Comparison of ENCODE assay signal across 8 cellular contexts in genomic region chr3:33278106-33278672, GRCh38. TPM values are rescaled to one million over a fixed set of nuclear protein-coding genes. Genes with fewer than 3 reads are reported as not detected.
DNase-seq lines count a peak whose midpoint lies in the region; ATAC-seq and TF ChIP-seq lines count a peak whose summit lies in the region.

No MANE protein-coding gene starts in this region.

- H2AFZ ChIP-seq in MM.1S (ENCODE audit: low read length), result peak overlapping the region; percentile 69

- H3K27ac ChIP-seq in MM.1S (ENCODE audit: low read length), result no peak overlapping the region
- H3K27ac ChIP-seq in muscle layer of duodenum (ENCODE audit: low read length), result no peak overlapping the region

- H3K4me1 ChIP-seq in MM.1S (ENCODE audit: low read length) (0 out of 2 replicates have a peak, but pooled peaks cover 7% of the 10 kb centered on the region), muscle layer of duodenum (ENCODE audit: control insufficient read depth in 1 of 2, insufficient read depth in 2 of 2, low read length in 2 of 2) (peaks cover 0 to 5% of the 10 kb centered on the region in 2 donors)

- H3K27me3 ChIP-seq in MM.1S (replicated peaks; ENCODE audit: insufficient read depth, low read length) (no peaks in the 10 kb centered on the region), muscle layer of duodenum (ENCODE audit: low read depth, low read length) (no peaks in the 10 kb centered on the region)

- H3K9me3 ChIP-seq in MM.1S (replicated peaks; ENCODE audit: insufficient read depth, low read length), result no peaks in the 10 kb centered on the region
- no peaks in the 10 kb centered on the region for H3K9me3 ChIP-seq in muscle layer of duodenum (ENCODE audit: control insufficient read depth in 1 of 2, low read length in 2 of 2)

- H3K79me2 ChIP-seq in MM.1S (ENCODE audit: low read length), result no peaks in the 10 kb centered on the region

- H3K9ac ChIP-seq in MM.1S (ENCODE audit: low read length), result peak overlapping the region; percentile 41; the same call in 1 of the 2 replicates

- peak overlapping the region; percentile 60 for H3K4me3 ChIP-seq in MM.1S (ENCODE audit: low read length)
- H3K4me3 ChIP-seq in choroid plexus epithelial cell (ENCODE audit: low read depth, low read length), result peak overlapping the region; percentile 84
- peak overlapping the region; percentile 71 to 80 for H3K4me3 ChIP-seq in muscle layer of duodenum (ENCODE audit: low read depth in 1 of 2, low read length in 2 of 2)

- no peaks in the 10 kb centered on the region for H3K36me3 ChIP-seq in MM.1S (replicated peaks; ENCODE audit: insufficient read depth, low read length)
- no peaks in the 10 kb centered on the region for H3K36me3 ChIP-seq in muscle layer of duodenum (ENCODE audit: control insufficient read depth in 1 of 2, insufficient read depth in 2 of 2, low read length in 2 of 2)

- peak overlapping the region; percentile 74 for H3K4me2 ChIP-seq in MM.1S (ENCODE audit: low read depth, low read length)

- no peaks in the 10 kb centered on the region for H3F3A ChIP-seq in MM.1S (ENCODE audit: insufficient read depth, low read length)

- DNase-seq in AG08396 (ENCODE audit: low spot score) (peak; percentile 14), MM.1S (no peak), choroid plexus epithelial cell (ENCODE audit: low read depth) (no peak), cerebellum (ENCODE audit: low spot score) (no peak), DMS114 treated with DMSO at 0.1 percent for 48 hours (lab: John Stamatoyannopoulos, UW; ENCODE audit: unreplicated experiment) (no peak)
- DNase-seq in activated CD4-positive, CD25-positive, alpha-beta regulatory T cell (lab: John Stamatoyannopoulos, UW), result no peak

- ATAC-seq in GM21381 (IDR thresholded peaks at IDR 0.05; ENCODE audit: unreplicated experiment), result no peak

- TF ChIP-seq CTCF in MM.1S (IDR thresholded peaks at IDR 0.05; ENCODE audit: low read length), result no peak
- TF ChIP-seq CTCF in choroid plexus epithelial cell (conservative IDR thresholded peaks at IDR 0.05; ENCODE audit: low read depth, low read length), result no peak

- H4K20me1 ChIP-seq in MM.1S (ENCODE audit: insufficient read depth, low read length), result no peaks in the 10 kb centered on the region

- H3K9me2 ChIP-seq in MM.1S (replicated peaks; ENCODE audit: insufficient read depth, low read length), result no peaks in the 10 kb centered on the region

RNA-seq across cellular contexts. Expression of gene FBXL2, which starts 0.9 kb away (rescaled TPM):
- 62.3 TPM for total RNA-seq in cerebellum

RNA-seq across cellular contexts. Expression of gene SUSD5, which starts 59.6 kb away (rescaled TPM):
- total RNA-seq in cerebellum, result 1.5 TPM
